Comparison of ENCODE assay signal across 18 cellular contexts in the genomic region with DNA sequence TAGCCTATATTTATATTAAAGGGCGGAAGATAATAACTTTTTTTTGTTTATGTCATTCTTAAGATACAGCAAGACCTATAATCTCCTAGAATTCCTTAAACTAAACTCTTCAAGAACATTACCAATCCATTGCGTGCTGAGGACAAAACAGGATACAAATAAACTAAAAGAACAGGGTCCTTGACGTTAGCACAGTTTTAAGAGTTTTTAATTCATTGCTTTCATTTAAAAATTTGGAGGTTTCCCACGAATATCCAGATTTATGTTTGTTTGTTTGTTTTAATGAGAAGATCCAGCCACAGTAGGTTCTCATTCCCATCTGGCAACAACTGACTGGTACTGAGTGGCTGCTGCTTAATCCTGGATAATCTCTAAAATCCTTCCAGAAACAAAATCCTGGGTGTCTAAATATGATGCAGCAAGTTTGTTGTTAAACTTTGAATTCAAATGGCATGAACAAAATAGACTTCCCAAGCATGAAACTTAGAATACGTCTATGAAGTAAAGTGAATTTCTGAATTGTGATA.
DNase-seq lines count a peak whose midpoint lies in the region; ATAC-seq, FAIRE-seq and TF ChIP-seq lines count a peak whose summit lies in the region.
"Had no signal": no experiment of that assay in that cellular context is flagged by ENCODE, and none has a peak within 500 bp of the region (broad histone marks: within the 10 kb centered on the region; RNA-seq: fewer than 3 reads in every experiment).

No MANE protein-coding gene starts in this region.

- CTCF ChIA-PET in HepG2 (lab: Yijun Ruan, JAX; ENCODE audit: low intra/inter-chr PET ratio, low total read pairs) = no interaction called here

- H3K9ac ChIP-seq in HepG2 (ENCODE audit: insufficient read depth, low read depth, low read length) = no peak overlapping the region

- in situ Hi-C loops in HepG2 (cut with HindIII; ENCODE audit: extremely low pct_ligation_motif_present, low pct_unique_long_range_greater_than_20kb) = no loop called here

- no peak overlapping the region for H3K4me3 ChIP-seq in lower lobe of right lung
- H3K4me3 ChIP-seq in thyroid gland (replicated peaks in 1 of 3) = no peak overlapping the region
- H3K4me3 ChIP-seq in stomach = no peak overlapping the region
- no peak overlapping the region for H3K4me3 ChIP-seq in HepG2 (replicated peaks in 1 of 3; ENCODE audit: insufficient read depth in 1 of 3, low read depth in 2 of 3, low read length in 3 of 3)
- H3K4me3 ChIP-seq: PC-9, tibial artery had no signal

- H2AFZ ChIP-seq in HepG2 (ENCODE audit: low read length) = no peak overlapping the region
- H2AFZ ChIP-seq: PC-9 had no signal

- WGBS in thyroid gland, 2 donors = 88 to 89% methylated on average over 5 of the region's 5 CpGs
- 68 to 76% (median 69%) methylated on average over 5 of the region's 5 CpGs for WGBS in stomach, 5 donors
- WGBS in HepG2 (ENCODE audit: low lambda C conversion rate) = 53% methylated on average over 5 of the region's 5 CpGs

- H4K20me1 ChIP-seq in HepG2 (ENCODE audit: insufficient read depth, low read length) = no peaks in the 10 kb centered on the region

- peaks cover 49% of the 10 kb centered on the region for H3K4me1 Mint-ChIP-seq in T-helper 2 cell treated with Interferon-gamma antibody and Interleukin-4, amounts not matched to agents 5 μg/mL and 100 μg/mL, for 36 hours (ENCODE audit: low read depth)

- no peak for DNase-seq in T-helper 2 cell treated with Interferon-gamma antibody and Interleukin-4, amounts not matched to agents 5 μg/mL and 100 μg/mL, for 36 hours (ENCODE audit: low spot score)
- no peak for DNase-seq in T-helper 2 cell
- DNase-seq in lower lobe of right lung = no peak
- DNase-seq in thyroid gland = no peak
- DNase-seq in stomach = no peak
- DNase-seq in HepG2 (ENCODE audit: low spot score) = no peak
- DNase-seq: activated naive CD8-positive, alpha-beta T cell treated with anti-CD3 and anti-CD28 coated beads for 36 hours; activated T-cell treated with anti-CD3 and anti-CD28 coated beads, Interleukin-2, amount 50 U/mL, for 72 hours; H7; left ventricle myocardium superior; NCI-H1694 treated with DMSO at 0.1 percent for 48 hours; occipital lobe; PC-9; T-helper 17 cell; tibial artery had no signal

- H3K27ac Mint-ChIP-seq in T-helper 2 cell treated with Interferon-gamma antibody and Interleukin-4, amounts not matched to agents 5 μg/mL and 100 μg/mL, for 36 hours = peak overlapping the region; percentile 34
- H3K27ac Mint-ChIP-seq: activated T-cell treated with anti-CD3 and anti-CD28 coated beads, Interleukin-2, amount 50 U/mL, for 72 hours had no signal

- no peak overlapping the region for H3K4me2 ChIP-seq in HepG2 (ENCODE audit: low read depth, low read length)
- H3K4me2 ChIP-seq: PC-9 had no signal

- TF ChIP-seq RAD21 in HepG2 (CRISPR knock-in tag; IDR thresholded peaks at IDR 0.05) = no peak

- no peak for FAIRE-seq in HepG2 (lab: Jason Lieb, UNC)

- no peak for TF ChIP-seq POLR2A in thyroid gland (IDR thresholded peaks at IDR 0.05)
- TF ChIP-seq POLR2A in stomach (IDR thresholded peaks at IDR 0.05) = no peak
- no peak for TF ChIP-seq POLR2A in HepG2 (IDR thresholded peaks at IDR 0.05; ENCODE audit: insufficient read depth in 1 of 2, low read depth in 2 of 2, low read length in 2 of 2)

- intact Hi-C loops in lower lobe of right lung (cut with DNase I) (no loop called here), thyroid gland (cut with DNase I) (no loop called here), stomach (cut with DNase I; ENCODE audit: low total_unique reads) (no loop called here), HepG2 (cut with micrococcal nuclease; ENCODE audit: unreplicated experiment) (no loop called here)

- peak overlapping the region; percentile 62 for H3K4me3 Mint-ChIP-seq in T-helper 2 cell treated with Interferon-gamma antibody and Interleukin-4, amounts not matched to agents 5 μg/mL and 100 μg/mL, for 36 hours

- no peaks in the 10 kb centered on the region for H3K79me2 ChIP-seq in HepG2 (ENCODE audit: insufficient read depth, low read length)

- no TSS peak for BruUV-seq in HepG2 (replicated peaks; lab: Mats Ljungman, UMichigan)

- no peak for TF ChIP-seq CTCF in lower lobe of right lung (IDR thresholded peaks at IDR 0.05)
- no peak for TF ChIP-seq CTCF in thyroid gland (IDR thresholded peaks at IDR 0.05)
- no peak for TF ChIP-seq CTCF in stomach (IDR thresholded peaks at IDR 0.05)
- no peak for TF ChIP-seq CTCF in HepG2 (CRISPR knock-in tag; IDR thresholded peaks at IDR 0.05)

- ATAC-seq in lower lobe of right lung (no peak), GM21737 (IDR thresholded peaks at IDR 0.05; ENCODE audit: unreplicated experiment) (no peak), HepG2 (no peak)

- POLR2A ChIA-PET in HepG2 (lab: Yijun Ruan, JAX) = no interaction called here

- H3K9me3 ChIP-seq in lower lobe of right lung = no peaks in the 10 kb centered on the region
- no peaks in the 10 kb centered on the region for H3K9me3 ChIP-seq in thyroid gland
- peaks cover 0 to 5% (median 0%) of the 10 kb centered on the region in 4 donors for H3K9me3 ChIP-seq in stomach
- H3K9me3 ChIP-seq in HepG2 (ENCODE audit: low read length) = no peaks in the 10 kb centered on the region
- H3K9me3 ChIP-seq: tibial artery had no signal

- no peaks in the 10 kb centered on the region for H3K27me3 ChIP-seq in lower lobe of right lung (ENCODE audit: low read depth)
- no peaks in the 10 kb centered on the region for H3K27me3 ChIP-seq in thyroid gland
- H3K27me3 ChIP-seq in stomach = no peaks in the 10 kb centered on the region
- no peaks in the 10 kb centered on the region for H3K27me3 ChIP-seq in HepG2 (ENCODE audit: control insufficient read depth in 1 of 2, insufficient read depth in 2 of 2, low read length in 2 of 2)
- H3K27me3 ChIP-seq: tibial artery had no signal

- H3K27ac ChIP-seq in angular gyrus (ENCODE audit: low read depth, low read length) = peak overlapping the region; percentile 29
- H3K27ac ChIP-seq in lower lobe of right lung = peak overlapping the region; percentile 56
- peak overlapping the region in 2 of 3 donors; percentile 4 to 37 for H3K27ac ChIP-seq in thyroid gland
- H3K27ac ChIP-seq in stomach = peak overlapping the region in 2 of 5 donors; percentile 7 to 56
- H3K27ac ChIP-seq in HepG2 (ENCODE audit: extremely low read length, insufficient read depth, low read length) = no peak overlapping the region
- H3K27ac ChIP-seq: 22Rv1, PC-9, tibial artery had no signal

- H3K36me3 Mint-ChIP-seq in T-helper 2 cell treated with Interferon-gamma antibody and Interleukin-4, amounts not matched to agents 5 μg/mL and 100 μg/mL, for 36 hours (ENCODE audit: low read depth) = peaks cover 17% of the 10 kb centered on the region

- no peak for TF ChIP-seq EP300 in stomach (IDR thresholded peaks at IDR 0.05)
- no peak for TF ChIP-seq EP300 in HepG2 (IDR thresholded peaks at IDR 0.05; ENCODE audit: low read depth in 2 of 2, low read length in 2 of 2)
- TF ChIP-seq EP300 in HepG2 (CRISPR knock-in tag; IDR thresholded peaks at IDR 0.05; ENCODE audit: borderline replicate concordance) = no peak

- no peaks in the 10 kb centered on the region for H3K27me3 Mint-ChIP-seq in T-helper 2 cell treated with Interferon-gamma antibody and Interleukin-4, amounts not matched to agents 5 μg/mL and 100 μg/mL, for 36 hours (ENCODE audit: low read depth)
- H3K27me3 Mint-ChIP-seq: activated naive CD8-positive, alpha-beta T cell treated with anti-CD3 and anti-CD28 coated beads for 36 hours; T-helper 17 cell had no signal

- H3K4me1 ChIP-seq in lower lobe of right lung = peaks cover 11% of the 10 kb centered on the region
- peaks cover 0 to 4% of the 10 kb centered on the region in 2 donors for H3K4me1 ChIP-seq in thyroid gland
- H3K4me1 ChIP-seq in stomach = peaks cover 0 to 6% (median 0%) of the 10 kb centered on the region in 4 donors
- peaks cover 3% of the 10 kb centered on the region for H3K4me1 ChIP-seq in HepG2 (ENCODE audit: insufficient read depth, low read length)
- H3K4me1 ChIP-seq: tibial artery had no signal

- no peaks in the 10 kb centered on the region for H3K36me3 ChIP-seq in lower lobe of right lung
- no peaks in the 10 kb centered on the region for H3K36me3 ChIP-seq in thyroid gland
- H3K36me3 ChIP-seq in stomach = no peaks in the 10 kb centered on the region
- H3K36me3 ChIP-seq in HepG2 (replicated peaks in 1 of 2; ENCODE audit: control insufficient read depth in 1 of 2, insufficient read depth in 2 of 2, low read length in 2 of 2) = no peaks in the 10 kb centered on the region
- H3K36me3 ChIP-seq: tibial artery had no signal

- H3K9me3 Mint-ChIP-seq in T-helper 2 cell treated with Interferon-gamma antibody and Interleukin-4, amounts not matched to agents 5 μg/mL and 100 μg/mL, for 36 hours = peaks cover 11% of the 10 kb centered on the region
- H3K9me3 Mint-ChIP-seq: activated T-cell treated with anti-CD3 and anti-CD28 coated beads, Interleukin-2, amount 50 U/mL, for 72 hours had no signal
